8 cellular contexts compared by ENCODE assay signal in the genomic region with DNA sequence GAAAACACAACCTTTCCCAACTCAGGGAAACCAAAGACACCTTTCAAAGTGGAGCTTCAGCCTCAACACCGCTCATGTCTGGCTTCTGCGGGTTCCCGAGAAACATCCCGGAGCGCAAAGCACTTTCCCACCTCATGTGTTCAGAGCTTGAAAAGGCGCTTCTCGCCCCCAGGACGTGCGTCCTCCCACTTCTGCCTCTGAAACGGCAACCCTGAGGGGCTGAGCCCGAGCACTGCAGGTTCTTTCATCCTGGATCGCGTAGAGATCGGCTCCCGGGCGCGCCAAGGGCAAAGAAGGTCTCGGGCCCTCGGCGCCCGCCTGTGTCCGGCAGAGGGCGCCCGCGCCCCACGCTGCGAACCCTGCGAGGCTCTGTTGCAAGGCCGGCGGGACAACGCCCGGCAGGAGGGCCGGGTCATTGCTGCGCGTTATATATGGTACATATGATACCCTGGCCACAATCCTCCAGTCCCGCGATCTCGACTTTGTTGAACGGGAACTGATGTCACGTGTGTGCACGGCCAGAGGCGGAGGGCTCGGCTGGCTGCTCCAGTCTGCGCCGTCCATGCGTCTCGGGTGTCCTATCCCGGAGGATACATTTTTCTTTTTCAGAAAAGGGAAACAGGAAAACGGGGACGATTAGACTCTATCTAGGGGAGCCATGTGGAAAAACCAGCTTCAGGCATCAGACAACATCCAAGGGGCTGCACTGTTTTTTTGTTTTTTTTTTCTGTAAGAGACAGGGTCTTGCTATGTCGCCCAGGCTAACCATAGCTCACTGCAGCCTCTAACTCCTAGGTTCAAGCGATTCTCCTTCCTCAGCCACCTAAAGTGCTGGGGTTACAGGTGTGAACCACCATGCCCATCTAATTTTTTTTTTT. TPM values are rescaled to one million over a fixed set of nuclear protein-coding genes. Genes with fewer than 3 reads are reported as not detected.
DNase-seq lines count a peak whose midpoint lies in the region; ATAC-seq and TF ChIP-seq lines count a peak whose summit lies in the region.

No MANE protein-coding gene starts in this region.

- DNase-seq in ELF-1 (ENCODE audit: low read depth, low spot score) (peak; percentile 96), HAP-1 (ENCODE audit: low spot score in 2 of 2) (peak; percentile 96), NCI-H1105 (lab: John Stamatoyannopoulos, UW) (peak; percentile 18), T-cell (peak; percentile 20 to 77 (median 64)), amniotic epithelial cell (ENCODE audit: low read depth) (peak; percentile 63), left ventricle myocardium superior (peak; percentile 93), psoas muscle (peak; percentile 85 to 91), ureter (ENCODE audit: low spot score) (peak; percentile 85)

- H3K27ac Mint-ChIP-seq in T-cell, result no peak overlapping the region

- peaks cover 7% of the 10 kb centered on the region for H3K36me3 Mint-ChIP-seq in T-cell

- no peak overlapping the region for H3K27ac ChIP-seq in psoas muscle

- peaks cover 0 to 13% of the 10 kb centered on the region in 2 donors for H3K27me3 Mint-ChIP-seq in T-cell

- ATAC-seq in T-cell (replicated peaks in 1 of 4) (peak; percentile 94 to 98 (median 95)), left ventricle myocardium superior (peak; percentile 98), psoas muscle (peak; percentile 96 to 99 (median 98))

- CTCF ChIA-PET in T-cell (lab: Charles Lee), result interaction anchor here (0.6 to 3.6 kb wide), 8 partner anchors 8 to 421 kb away, joined by 3 to 30 read pairs (median 4); no protein-coding TSS in a partner anchor

- TF ChIP-seq CTCF in psoas muscle (IDR thresholded peaks at IDR 0.05), result peak; percentile 100

- 0 out of 2 replicates have a peak, but pooled peaks cover 1% of the 10 kb centered on the region for H3K36me3 ChIP-seq in HAP-1 (replicated peaks)
- peaks cover 0 to 9% of the 10 kb centered on the region in 2 donors for H3K36me3 ChIP-seq in psoas muscle (ENCODE audit: insufficient read depth in 1 of 2, low read depth in 1 of 2)

- intact Hi-C loops in left ventricle myocardium superior (cut with micrococcal nuclease), result loop anchor here (5.0 to 10.0 kb wide), 2 partner anchors 98 to 291 kb away; no protein-coding TSS in a partner anchor
- intact Hi-C loops in psoas muscle (cut with DNase I), result loop anchor here (1.0 to 5.0 kb wide), 7 partner anchors 36 to 416 kb away; no protein-coding TSS in a partner anchor

- H3K27me3 ChIP-seq in HAP-1 (ENCODE audit: low read depth) (no peaks in the 10 kb centered on the region), psoas muscle (ENCODE audit: insufficient read depth in 3 of 3, low read length in 2 of 3) (no peaks in the 10 kb centered on the region)

- POLR2A ChIA-PET in T-cell (lab: Charles Lee), result no interaction called here

- H3K9me3 Mint-ChIP-seq in T-cell, result peaks cover 0 to 1% (median 0%) of the 10 kb centered on the region in 3 donors

- H3K4me1 ChIP-seq in HAP-1, result peaks cover 5% of the 10 kb centered on the region
- H3K4me1 ChIP-seq in psoas muscle, result peaks cover 7% of the 10 kb centered on the region

- in situ Hi-C loops in HAP-1 (cut with MboI; ENCODE audit: low sequenced_read_pairs), result loop anchor here (5.0 to 10.0 kb wide), 2 partner anchors 291 to 438 kb away; a partner anchor contains a TSS

- H3K9me3 ChIP-seq in HAP-1 (no peaks in the 10 kb centered on the region), psoas muscle (no peaks in the 10 kb centered on the region)

- peak overlapping the region; percentile 52 to 58 (median 55) for H3K4me3 Mint-ChIP-seq in T-cell

- peaks cover 0 to 6% (median 6%) of the 10 kb centered on the region in 3 donors for H3K4me1 Mint-ChIP-seq in T-cell

- WGBS in psoas muscle, 3 donors, result 4% methylated on average over 52 of the region's 52 CpGs

- H3K4me3 ChIP-seq in HAP-1 (peak overlapping the region; percentile 32), psoas muscle (peak overlapping the region; percentile 67)

RNA-seq across cellular contexts. Expression of a gene that starts 19.1 kb away (rescaled TPM):
- total RNA-seq in T-cell, result 10 to 100 TPM; 11.1 to 15.4 (median 14.9) TPM
- total RNA-seq in left ventricle myocardium superior, result 40.1 TPM
- 10 to 100 TPM; 27.7 to 37.7 (median 31.6) TPM for total RNA-seq in psoas muscle
- 10 to 100 TPM; 20.7 to 38.6 (median 31.8) TPM for polyA plus RNA-seq in psoas muscle
- total RNA-seq in ureter, result 29.7 TPM

RNA-seq across cellular contexts. Expression of a gene that starts 27.2 kb away (rescaled TPM):
- 1 to 10 TPM in 4 of 5 donors, under 1 TPM in 1; 0.53 to 2.7 (median 1.7) TPM for total RNA-seq in T-cell
- total RNA-seq in left ventricle myocardium superior, result 12.3 TPM
- total RNA-seq in psoas muscle, result 10 to 100 TPM; 14.8 to 17.9 (median 17.0) TPM
- polyA plus RNA-seq in psoas muscle, result 1 to 10 TPM; 4.7 to 9.9 (median 8.2) TPM
- 61.3 TPM for total RNA-seq in ureter

Comparison
In these comparisons a context has a peak if more than half of its experiments do, and no peak if none do; other contexts are left out.
1. DNase-seq: peak in every context shown above with its lines; median percentile 96 in ELF-1; 96 in HAP-1; 93 in left ventricle myocardium superior; 88 in psoas muscle; 85 in ureter; 64 in T-cell; 63 in amniotic epithelial cell; 18 in NCI-H1105.